1 cellular context compared by ENCODE assay signal in genomic region chr4:83455300-83456183, GRCh38.
TF ChIP-seq lines count a peak whose summit lies in the region.

Gene HELQ, minus strand, starts transcription at chr4:83455823. Its CDS starts 130 bp downstream, at chr4:83455693.
Gene MRPS18C, plus strand, starts transcription at chr4:83456058. Its CDS starts 20 bp downstream, at chr4:83456078.

TF ChIP-seq in HepG2, 621 proteins besides CTCF, POLR2A, EP300 and RAD21 (continued from another document and continues in another):
- TF ChIP-seq ZBTB49 (CRISPR knock-in tag; IDR thresholded peaks at IDR 0.05; ENCODE audit: borderline replicate concordance), result peak; percentile 83; the same call in 1 of the 2 replicates
- no peak for TF ChIP-seq ZNF407 (CRISPR knock-in tag; IDR thresholded peaks at IDR 0.05; ENCODE audit: not compliant biosample characterization)
- TF ChIP-seq CENPX (CRISPR knock-in tag; IDR thresholded peaks at IDR 0.05), result no peak
- no peak for TF ChIP-seq ZBTB37 (CRISPR knock-in tag; IDR thresholded peaks at IDR 0.05)
- TF ChIP-seq HES4 (CRISPR knock-in tag; IDR thresholded peaks at IDR 0.05; ENCODE audit: borderline replicate concordance), result peak; percentile 61; the same call in 1 of the 2 replicates
- TF ChIP-seq ZNF552 (CRISPR knock-in tag; IDR thresholded peaks at IDR 0.05; ENCODE audit: borderline replicate concordance), result no peak
- no peak for TF ChIP-seq ZNF616 (CRISPR knock-in tag; IDR thresholded peaks at IDR 0.05; ENCODE audit: low read depth)
- TF ChIP-seq KLF12 (CRISPR knock-in tag; IDR thresholded peaks at IDR 0.05; ENCODE audit: borderline replicate concordance), result peak; percentile 74; the same call in 1 of the 2 replicates
- peak; percentile 27; the same call in 1 of the 2 replicates for TF ChIP-seq NFKB2 (CRISPR knock-in tag; IDR thresholded peaks at IDR 0.05; ENCODE audit: borderline replicate concordance)
- no peak for TF ChIP-seq ZSCAN25 (CRISPR knock-in tag; IDR thresholded peaks at IDR 0.05)
- TF ChIP-seq SATB2 (CRISPR knock-in tag; IDR thresholded peaks at IDR 0.05), result peak; percentile 51; the same call in 1 of the 2 replicates
- no peak for TF ChIP-seq SCMH1 (CRISPR knock-in tag; IDR thresholded peaks at IDR 0.05; ENCODE audit: borderline replicate concordance)
- TF ChIP-seq MED8 (CRISPR knock-in tag; IDR thresholded peaks at IDR 0.05; ENCODE audit: insufficient replicate concordance), result peak; percentile 50
- TF ChIP-seq ZNF678 (CRISPR knock-in tag; IDR thresholded peaks at IDR 0.05), result 0 out of 2 replicates have a peak, but pooled peaks have one; percentile 33
- TF ChIP-seq CENPT (CRISPR knock-in tag; IDR thresholded peaks at IDR 0.05; ENCODE audit: low read depth), result 0 out of 2 replicates have a peak, but pooled peaks have one; percentile 68
- peak; percentile 94 for TF ChIP-seq ZFP1 (CRISPR knock-in tag; IDR thresholded peaks at IDR 0.05)
- no peak for TF ChIP-seq CSRNP2 (CRISPR knock-in tag; conservative IDR thresholded peaks at IDR 0.05; ENCODE audit: low read depth)
- TF ChIP-seq ZEB1 (IDR thresholded peaks at IDR 0.05; ENCODE audit: insufficient replicate concordance, low read depth), result peak; percentile 49
- TF ChIP-seq E2F2 (CRISPR knock-in tag; IDR thresholded peaks at IDR 0.05; ENCODE audit: borderline replicate concordance), result peak; percentile 46; the same call in 1 of the 2 replicates
- 0 out of 2 replicates have a peak, but pooled peaks have one; percentile 33 for TF ChIP-seq HMG20A (CRISPR knock-in tag; IDR thresholded peaks at IDR 0.05; ENCODE audit: borderline replicate concordance)
- TF ChIP-seq SSRP1 (CRISPR knock-in tag; IDR thresholded peaks at IDR 0.05), result peak; percentile 38; the same call in 1 of the 2 replicates
- TF ChIP-seq MAF1 (CRISPR knock-in tag; IDR thresholded peaks at IDR 0.05; ENCODE audit: borderline replicate concordance), result no peak; the same call in 1 of the 2 replicates
- peak; percentile 74; the same call in 1 of the 2 replicates for TF ChIP-seq EHMT2 (IDR thresholded peaks at IDR 0.05; ENCODE audit: borderline replicate concordance, low read depth, low read length)
- TF ChIP-seq ZSCAN12 (CRISPR knock-in tag; IDR thresholded peaks at IDR 0.05), result no peak
- no peak for TF ChIP-seq ZNF253 (CRISPR knock-in tag; IDR thresholded peaks at IDR 0.05; ENCODE audit: borderline replicate concordance)
- TF ChIP-seq FUBP1 (CRISPR knock-in tag; IDR thresholded peaks at IDR 0.05; ENCODE audit: borderline replicate concordance), result no peak
- TF ChIP-seq U2AF1 (optimal IDR thresholded peaks at IDR 0.05; ENCODE audit: low read depth, low read length), result peak; percentile 91
- TF ChIP-seq ZBTB2 (CRISPR knock-in tag; IDR thresholded peaks at IDR 0.05; ENCODE audit: low read depth), result peak; percentile 67
- TF ChIP-seq ZNF44 (CRISPR knock-in tag; IDR thresholded peaks at IDR 0.05), result no peak
- TF ChIP-seq ZNF761 (CRISPR knock-in tag; conservative IDR thresholded peaks at IDR 0.05), result peak; percentile 67; the same call in 1 of the 2 replicates
- TF ChIP-seq ZMYM3 (CRISPR knock-in tag; IDR thresholded peaks at IDR 0.05), result 0 out of 2 replicates have a peak, but pooled peaks have one; percentile 23
- 0 out of 2 replicates have a peak, but pooled peaks have one; percentile 18 for TF ChIP-seq ZSCAN30 (CRISPR knock-in tag; IDR thresholded peaks at IDR 0.05)
- TF ChIP-seq MXD4 (CRISPR knock-in tag; IDR thresholded peaks at IDR 0.05), result peak; percentile 86
- TF ChIP-seq MIXL1 (CRISPR knock-in tag; IDR thresholded peaks at IDR 0.05), result peak; percentile 96
- no peak for TF ChIP-seq FOXO4 (CRISPR knock-in tag; conservative IDR thresholded peaks at IDR 0.05)
- TF ChIP-seq ZFYVE20 (CRISPR knock-in tag; IDR thresholded peaks at IDR 0.05; ENCODE audit: borderline replicate concordance, low read depth), result peak; percentile 49; the same call in 1 of the 2 replicates
- peak; percentile 90 for TF ChIP-seq ZNF772 (CRISPR knock-in tag; IDR thresholded peaks at IDR 0.05)
